8 cellular contexts compared by ENCODE assay signal in the genomic region with DNA sequence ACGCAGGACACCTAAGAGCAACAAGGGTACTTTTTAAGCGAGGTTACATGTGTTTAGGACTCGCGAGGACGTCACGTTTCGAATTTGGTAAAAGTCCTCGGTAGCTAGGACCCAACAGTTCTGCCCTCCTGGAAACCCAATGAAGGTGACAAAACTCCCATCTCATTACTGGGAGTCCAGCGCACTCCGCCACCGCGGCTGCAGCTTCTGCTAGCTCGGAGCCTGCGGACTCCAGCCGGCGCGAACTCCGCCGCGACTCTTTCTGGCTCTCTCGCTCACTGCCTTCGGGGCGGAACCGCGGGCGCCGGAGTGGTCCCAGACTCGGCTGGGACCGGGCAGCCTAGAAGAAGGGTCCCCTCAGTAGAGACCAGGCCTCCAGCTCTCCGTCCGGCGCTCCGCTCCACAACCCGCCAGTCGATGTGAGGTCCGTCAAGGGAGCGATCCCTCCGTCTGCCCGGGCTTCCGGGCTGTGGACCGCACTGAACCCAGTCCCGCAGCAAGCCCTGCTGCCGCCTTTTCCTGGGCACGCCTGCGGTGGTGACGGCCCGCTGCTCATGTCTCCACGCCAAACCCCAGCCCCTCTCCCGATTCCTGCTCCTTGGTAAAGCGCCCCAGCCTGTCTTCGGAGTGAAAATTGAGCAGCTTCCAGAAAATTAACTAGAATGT. TPM values are rescaled to one million over a fixed set of nuclear protein-coding genes. Genes with fewer than 3 reads are reported as not detected.
DNase-seq lines count a peak whose midpoint lies in the region; ATAC-seq and TF ChIP-seq lines count a peak whose summit lies in the region.

No MANE protein-coding gene starts in this region.

- no TSS peak for BruUV-seq in PC-9 (replicated peaks; lab: Mats Ljungman, UMichigan)

- POLR2A ChIA-PET in PC-9 (lab: Charles Lee; ENCODE audit: unreplicated experiment) = interaction anchor here (0.6 kb wide), 1 partner anchor 10 kb away, joined by 7 read pairs; no protein-coding TSS in a partner anchor

- no peaks in the 10 kb centered on the region for H3K27me3 ChIP-seq in PC-9 (ENCODE audit: insufficient read depth, low read depth)

- TF ChIP-seq CTCF in AG10803 (conservative IDR thresholded peaks at IDR 0.05; ENCODE audit: low read length) = no peak
- TF ChIP-seq CTCF in PC-9 (conservative IDR thresholded peaks at IDR 0.05) = no peak
- TF ChIP-seq CTCF in epithelial cell of proximal tubule (conservative IDR thresholded peaks at IDR 0.05; ENCODE audit: low read depth, low read length) = no peak
- no peak for TF ChIP-seq CTCF in natural killer cell (IDR thresholded peaks at IDR 0.05)

- CTCF ChIA-PET in PC-9 (lab: Charles Lee) = interaction anchor here (0.6 kb wide), 1 partner anchor 589 kb away, joined by 3 read pairs; no protein-coding TSS in a partner anchor

- peaks cover 13% of the 10 kb centered on the region; the same call in 1 of the 2 replicates for H3K4me1 ChIP-seq in PC-9 (replicated peaks; ENCODE audit: insufficient read depth)

- intact Hi-C loops in PC-9 (cut with micrococcal nuclease; ENCODE audit: unreplicated experiment) (loop anchor here (5.0 to 10.0 kb wide), 4 partner anchors 176 to 799 kb away; a partner anchor contains a TSS), natural killer cell (cut with micrococcal nuclease) (loop anchor here (5.0 kb wide), 1 partner anchor 541 kb away; a partner anchor contains a TSS)

- peaks cover 40 to 50% of the 10 kb centered on the region in 2 donors for H3K4me1 Mint-ChIP-seq in natural killer cell

- no peaks in the 10 kb centered on the region for H3K9me3 ChIP-seq in PC-9 (ENCODE audit: insufficient read depth, low read depth)

- DNase-seq in AG10803 (ENCODE audit: low read depth) (no peak), PC-9 (no peak), epithelial cell of proximal tubule (ENCODE audit: low read depth) (no peak), natural killer cell (no peak), DMS153 (lab: John Stamatoyannopoulos, UW) (no peak), NCI-H1417 (lab: John Stamatoyannopoulos, UW) (no peak)
- DNase-seq in stimulated activated CD4-positive, alpha-beta T cell treated with anti-CD3 and anti-CD28 coated beads, Interleukin-4, amount 100 ng/mL, for 24 hours = no peak

- no peak overlapping the region for H3K27ac ChIP-seq in PC-9

- ATAC-seq in natural killer cell (peak; percentile 31 to 35 (median 35)), HG02870 (IDR thresholded peaks at IDR 0.05; ENCODE audit: unreplicated experiment) (no peak)

- no peak overlapping the region for H2AFZ ChIP-seq in PC-9

- peaks cover 11% of the 10 kb centered on the region for H3K79me2 ChIP-seq in PC-9 (ENCODE audit: low read depth)

- no peaks in the 10 kb centered on the region for H3K9me2 ChIP-seq in PC-9 (ENCODE audit: insufficient read depth)

- H3K4me3 ChIP-seq in AG10803 (ENCODE audit: low read length) = peak overlapping the region; percentile 69
- no peak overlapping the region; the same call in 1 of the 2 replicates for H3K4me3 ChIP-seq in PC-9
- H3K4me3 ChIP-seq in epithelial cell of proximal tubule (ENCODE audit: low read depth, low read length) = peak overlapping the region; percentile 77

- H3K36me3 Mint-ChIP-seq in natural killer cell = no peaks in the 10 kb centered on the region

- H3K4me3 Mint-ChIP-seq in natural killer cell = peak overlapping the region; percentile 98

- H3K9me3 Mint-ChIP-seq in natural killer cell = no peaks in the 10 kb centered on the region

- no peaks in the 10 kb centered on the region for H4K20me1 ChIP-seq in PC-9 (ENCODE audit: insufficient read depth)

- peaks cover 15% of the 10 kb centered on the region; the same call in 1 of the 2 replicates for H3F3A ChIP-seq in PC-9 (ENCODE audit: insufficient read depth, low read depth)

- H3K27ac Mint-ChIP-seq in natural killer cell = peak overlapping the region; percentile 60 to 71

- H3K36me3 ChIP-seq in PC-9 (ENCODE audit: low read depth) = no peaks in the 10 kb centered on the region

- H3K27me3 Mint-ChIP-seq in natural killer cell (ENCODE audit: low read depth in 2 of 2) = peaks cover 33 to 41% of the 10 kb centered on the region in 2 donors

- H3K4me2 ChIP-seq in PC-9 = peak overlapping the region; percentile 81

RNA-seq across cellular contexts. Expression of a gene that starts 3.0 kb away (rescaled TPM):
- total RNA-seq in PC-9 (2021) (6.4 and 6.9 TPM in 2 replicates), epithelial cell of proximal tubule (not detected in 2 replicates), natural killer cell (not detected)
